In genomic region chr12:17928708-17929366, GRCh38 we compare ENCODE assay signal across 9 cellular contexts.
DNase-seq lines count a peak whose midpoint lies in the region; ATAC-seq and TF ChIP-seq lines count a peak whose summit lies in the region.
"Had no signal": no experiment of that assay in that cellular context is flagged by ENCODE, and none has a peak within 500 bp of the region (broad histone marks: within the 10 kb centered on the region; RNA-seq: fewer than 3 reads in every experiment).

No MANE protein-coding gene starts in this region.

- no peaks in the 10 kb centered on the region for H3K9me3 ChIP-seq in neural progenitor cell (ENCODE audit: low read depth)

- no peaks in the 10 kb centered on the region for H3K36me3 ChIP-seq in neural progenitor cell

- H3K4me3 ChIP-seq in choroid plexus epithelial cell (ENCODE audit: low read depth, low read length) (no peak overlapping the region), neural progenitor cell (no peak overlapping the region)

- peak; percentile 35 for DNase-seq in GM03348 (ENCODE audit: low spot score)
- DNase-seq in NCI-H446 treated with DMSO at 0.1 percent for 48 hours (lab: John Stamatoyannopoulos, UW) = peak; percentile 40
- DNase-seq in choroid plexus epithelial cell (ENCODE audit: low read depth) = peak; percentile 84
- peak; percentile 2 for DNase-seq in neural progenitor cell (ENCODE audit: low spot score)
- DNase-seq in substantia nigra (lab: John Stamatoyannopoulos, UW) = no peak
- DNase-seq: occipital lobe had no signal

- no peaks in the 10 kb centered on the region for H3K36me3 Mint-ChIP-seq in neural progenitor cell

- no peak overlapping the region for H3K27ac Mint-ChIP-seq in neural progenitor cell

- no peaks in the 10 kb centered on the region for H3K4me1 ChIP-seq in neural progenitor cell

- TF ChIP-seq CTCF in choroid plexus epithelial cell (conservative IDR thresholded peaks at IDR 0.05; ENCODE audit: low read depth, low read length) (peak; percentile 43), neural progenitor cell (IDR thresholded peaks at IDR 0.05) (no peak)

- H3K4me2 ChIP-seq in neural progenitor cell = no peak overlapping the region

- no peaks in the 10 kb centered on the region for H4K20me1 ChIP-seq in neural progenitor cell (ENCODE audit: low read depth)

- H3F3A ChIP-seq in neural progenitor cell (ENCODE audit: low read depth) = no peaks in the 10 kb centered on the region

- H3K27me3 ChIP-seq in neural progenitor cell = no peaks in the 10 kb centered on the region

- H3K27me3 Mint-ChIP-seq in neural progenitor cell (ENCODE audit: insufficient read depth, low read depth) = no peaks in the 10 kb centered on the region

- no peak overlapping the region for H3K9ac ChIP-seq in neural progenitor cell

- no peaks in the 10 kb centered on the region for H3K79me2 ChIP-seq in neural progenitor cell (ENCODE audit: low read depth)

- H3K9me3 Mint-ChIP-seq in neural progenitor cell = no peaks in the 10 kb centered on the region

- no peak overlapping the region for H3K4me3 Mint-ChIP-seq in neural progenitor cell

- no peak overlapping the region for H2AFZ ChIP-seq in neural progenitor cell (replicated peaks)

- no peaks in the 10 kb centered on the region for H3K4me1 Mint-ChIP-seq in neural progenitor cell

- ATAC-seq in GM21528 (IDR thresholded peaks at IDR 0.05; ENCODE audit: low FRiP score, unreplicated experiment) (no peak), HG03139 (IDR thresholded peaks at IDR 0.05; ENCODE audit: unreplicated experiment) (no peak), GM21515 (IDR thresholded peaks at IDR 0.05; ENCODE audit: unreplicated experiment) (no peak)

- H3K27ac ChIP-seq in neural progenitor cell (no peak overlapping the region), substantia nigra (ENCODE audit: low read depth, low read length, poor library complexity, severe bottlenecking) (no peak overlapping the region)

Comparison
In these comparisons a context has a peak if more than half of its experiments do, and no peak if none do; other contexts are left out.
1. DNase-seq: peak in GM03348 (single experiment), NCI-H446 treated with DMSO at 0.1 percent for 48 hours (single experiment), choroid plexus epithelial cell (single experiment) and neural progenitor cell (single experiment); none in substantia nigra (0 of 49).